8 cellular contexts compared by ENCODE assay signal in genomic region chr10:125048101-125048864, GRCh38.
DNase-seq lines count a peak whose midpoint lies in the region; ATAC-seq and TF ChIP-seq lines count a peak whose summit lies in the region.

No MANE protein-coding gene starts in this region.

- no peak overlapping the region for H3K27ac Mint-ChIP-seq in activated T-helper 2 cell treated with anti-CD3 and anti-CD28 coated beads, Interferon-gamma antibody, Interleukin-2, Interleukin-4, amounts not matched to agents 10 μg/mL and 5 μg/mL and 100 μg/mL, durations not matched to agents 14 hours and 24 hours and 36 hours

- H3K4me1 ChIP-seq in gastroesophageal sphincter (peaks cover 3 to 86% (median 41%) of the 10 kb centered on the region in 3 donors), ovary (ENCODE audit: insufficient read depth) (peaks cover 28% of the 10 kb centered on the region), upper lobe of right lung (peaks cover 44% of the 10 kb centered on the region)

- H3K4me3 ChIP-seq in gastroesophageal sphincter: no peak overlapping the region
- H3K4me3 ChIP-seq in ovary: no peak overlapping the region
- no peak overlapping the region for H3K4me3 ChIP-seq in upper lobe of right lung

- intact Hi-C loops in activated T-helper 2 cell treated with anti-CD3 and anti-CD28 coated beads, Interferon-gamma antibody, Interleukin-2, Interleukin-4, amounts not matched to agents 10 μg/mL and 5 μg/mL and 100 μg/mL, durations not matched to agents 14 hours and 24 hours and 36 hours (cut with micrococcal nuclease): loop anchor here (10.0 kb wide), 1 partner anchor 297 kb away; no protein-coding TSS in a partner anchor
- intact Hi-C loops in ovary (cut with DNase I) (loop anchor here in 1 of 4 donors (5.0 kb wide), 1 partner anchor 109 kb away; no protein-coding TSS in a partner anchor), upper lobe of right lung (cut with DNase I) (loop anchor here (10.0 kb wide), 1 partner anchor 53 kb away; no protein-coding TSS in a partner anchor)

- H3K27ac ChIP-seq in gastroesophageal sphincter (peak overlapping the region in 3 of 4 donors; percentile 65 to 76 (median 71)), ovary (peak overlapping the region; percentile 54 to 79), upper lobe of right lung (no peak overlapping the region)

- TF ChIP-seq EP300 in gastroesophageal sphincter (IDR thresholded peaks at IDR 0.05) (no peak), ovary (IDR thresholded peaks at IDR 0.05) (no peak)

- DNase-seq in DMS 273 treated with DMSO at 0.1 percent for 48 hours (lab: John Stamatoyannopoulos, UW): peak; percentile 5
- peak; percentile 87 for DNase-seq in HT1080 (ENCODE audit: low read depth)
- DNase-seq in RPMI7951 (ENCODE audit: low read depth): peak; percentile 70
- DNase-seq in activated T-helper 2 cell treated with anti-CD3 and anti-CD28 coated beads, Interferon-gamma antibody, Interleukin-2, Interleukin-4, amounts not matched to agents 10 μg/mL and 5 μg/mL and 100 μg/mL, durations not matched to agents 14 hours and 24 hours and 36 hours (ENCODE audit: low spot score): peak; percentile 37
- peak; percentile 87 to 93 (median 91) for DNase-seq in ovary
- DNase-seq in upper lobe of right lung: peak; percentile 92

- no peaks in the 10 kb centered on the region for H3K9me3 Mint-ChIP-seq in activated T-helper 2 cell treated with anti-CD3 and anti-CD28 coated beads, Interferon-gamma antibody, Interleukin-2, Interleukin-4, amounts not matched to agents 10 μg/mL and 5 μg/mL and 100 μg/mL, durations not matched to agents 14 hours and 24 hours and 36 hours

- H3K36me3 ChIP-seq in gastroesophageal sphincter (no peaks in the 10 kb centered on the region), ovary (no peaks in the 10 kb centered on the region), upper lobe of right lung (no peaks in the 10 kb centered on the region)

- peaks cover 2% of the 10 kb centered on the region for H3K4me1 Mint-ChIP-seq in activated T-helper 2 cell treated with anti-CD3 and anti-CD28 coated beads, Interferon-gamma antibody, Interleukin-2, Interleukin-4, amounts not matched to agents 10 μg/mL and 5 μg/mL and 100 μg/mL, durations not matched to agents 14 hours and 24 hours and 36 hours (ENCODE audit: low read depth)

- no peaks in the 10 kb centered on the region for H3K27me3 ChIP-seq in gastroesophageal sphincter
- no peaks in the 10 kb centered on the region for H3K27me3 ChIP-seq in ovary
- no peaks in the 10 kb centered on the region for H3K27me3 ChIP-seq in upper lobe of right lung

- peaks cover 6% of the 10 kb centered on the region for H3K27me3 Mint-ChIP-seq in activated T-helper 2 cell treated with anti-CD3 and anti-CD28 coated beads, Interferon-gamma antibody, Interleukin-2, Interleukin-4, amounts not matched to agents 10 μg/mL and 5 μg/mL and 100 μg/mL, durations not matched to agents 14 hours and 24 hours and 36 hours (ENCODE audit: low read depth)

- no peak overlapping the region for H3K4me3 Mint-ChIP-seq in activated T-helper 2 cell treated with anti-CD3 and anti-CD28 coated beads, Interferon-gamma antibody, Interleukin-2, Interleukin-4, amounts not matched to agents 10 μg/mL and 5 μg/mL and 100 μg/mL, durations not matched to agents 14 hours and 24 hours and 36 hours (ENCODE audit: low read depth)

- H3K36me3 Mint-ChIP-seq in activated T-helper 2 cell treated with anti-CD3 and anti-CD28 coated beads, Interferon-gamma antibody, Interleukin-2, Interleukin-4, amounts not matched to agents 10 μg/mL and 5 μg/mL and 100 μg/mL, durations not matched to agents 14 hours and 24 hours and 36 hours (ENCODE audit: low read depth): no peaks in the 10 kb centered on the region

- WGBS in gastroesophageal sphincter (ENCODE audit: low coverage in 1 of 2), 2 donors: 19 to 30% methylated on average over 6 of the region's 16 CpGs
- 18 to 22% (median 20%) methylated on average over 16 of the region's 16 CpGs for WGBS in ovary, 3 donors

- TF ChIP-seq POLR2A in gastroesophageal sphincter (IDR thresholded peaks at IDR 0.05) (no peak), ovary (IDR thresholded peaks at IDR 0.05) (no peak)

- H3K9me3 ChIP-seq in gastroesophageal sphincter: no peaks in the 10 kb centered on the region
- no peaks in the 10 kb centered on the region for H3K9me3 ChIP-seq in ovary
- H3K9me3 ChIP-seq in upper lobe of right lung: no peaks in the 10 kb centered on the region

- ATAC-seq in GM21367 (IDR thresholded peaks at IDR 0.05; ENCODE audit: unreplicated experiment) (peak; percentile 87), gastroesophageal sphincter (peak; percentile 90), upper lobe of right lung (peak; percentile 95)

- TF ChIP-seq CTCF in gastroesophageal sphincter (IDR thresholded peaks at IDR 0.05): peak in 3 of 4 experiments; percentile 96 to 98 (median 97)
- TF ChIP-seq CTCF in ovary (IDR thresholded peaks at IDR 0.05): peak; percentile 90 to 96 (median 92)
- TF ChIP-seq CTCF in upper lobe of right lung (IDR thresholded peaks at IDR 0.05): peak; percentile 98

Comparison
In these comparisons a context has a peak if more than half of its experiments do, and no peak if none do; other contexts are left out.
1. DNase-seq: peak in every context shown above with its lines; median percentile 92 in upper lobe of right lung; 91 in ovary; 87 in HT1080; 70 in RPMI7951; 37 in activated T-helper 2 cell treated with anti-CD3 and anti-CD28 coated beads, Interferon-gamma antibody, Interleukin-2, Interleukin-4, amounts not matched to agents 10 μg/mL and 5 μg/mL and 100 μg/mL, durations not matched to agents 14 hours and 24 hours and 36 hours; 5 in DMS 273 treated with DMSO at 0.1 percent for 48 hours.